In the genomic region with DNA sequence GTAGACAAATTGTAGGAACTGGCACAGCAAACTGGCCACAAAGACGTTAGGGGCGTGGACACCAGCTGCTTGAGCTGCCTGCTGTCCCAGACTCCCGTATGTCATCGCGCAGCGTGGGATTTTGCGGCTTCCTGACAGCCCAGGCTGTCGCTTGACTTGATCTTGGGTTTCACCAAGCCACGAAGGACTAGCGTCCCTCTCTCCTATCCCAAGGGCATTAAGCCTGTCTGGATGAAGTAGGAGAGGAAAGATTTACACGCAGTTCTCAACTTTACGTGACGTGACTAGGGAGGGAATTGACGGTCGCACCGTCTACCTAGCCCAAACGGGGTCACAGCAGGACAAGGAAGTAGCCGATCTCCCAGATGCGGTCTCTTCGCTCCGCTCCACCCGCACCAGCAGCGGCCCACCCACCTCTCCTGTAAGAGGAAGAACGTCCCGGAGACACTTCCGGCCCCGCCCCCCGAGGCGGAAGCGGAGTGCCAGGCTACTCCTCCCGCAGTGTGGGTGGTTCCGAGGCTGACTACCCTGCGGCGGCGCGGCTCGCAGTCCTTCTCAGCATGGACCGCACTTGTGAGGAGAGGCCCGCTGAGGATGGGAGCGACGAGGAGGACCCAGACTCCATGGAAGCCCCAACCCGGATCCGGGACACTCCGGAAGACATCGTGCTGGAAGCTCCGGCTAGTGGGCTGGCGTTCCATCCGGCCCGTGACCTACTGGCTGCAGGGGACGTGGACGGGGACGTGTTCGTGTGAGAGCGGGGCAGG, we compare ENCODE assay signal across 8 cellular contexts. TPM values are rescaled to one million over a fixed set of nuclear protein-coding genes. Genes with fewer than 3 reads are reported as not detected.
DNase-seq lines count a peak whose midpoint lies in the region; ATAC-seq and TF ChIP-seq lines count a peak whose summit lies in the region.

A gene with protein sequence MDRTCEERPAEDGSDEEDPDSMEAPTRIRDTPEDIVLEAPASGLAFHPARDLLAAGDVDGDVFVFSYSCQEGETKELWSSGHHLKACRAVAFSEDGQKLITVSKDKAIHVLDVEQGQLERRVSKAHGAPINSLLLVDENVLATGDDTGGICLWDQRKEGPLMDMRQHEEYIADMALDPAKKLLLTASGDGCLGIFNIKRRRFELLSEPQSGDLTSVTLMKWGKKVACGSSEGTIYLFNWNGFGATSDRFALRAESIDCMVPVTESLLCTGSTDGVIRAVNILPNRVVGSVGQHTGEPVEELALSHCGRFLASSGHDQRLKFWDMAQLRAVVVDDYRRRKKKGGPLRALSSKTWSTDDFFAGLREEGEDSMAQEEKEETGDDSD (plus strand): TSS at position 552 of the 767 bp plus-strand sequence. CDS start 9 bp downstream, at position 561.

- H3K4me3 ChIP-seq in astrocyte of the cerebellum (ENCODE audit: low read depth, low read length) (peak within 1 kb of the TSS; percentile 86), rectal smooth muscle tissue (ENCODE audit: low read length) (peak within 1 kb of the TSS; percentile 96), aorta (ENCODE audit: low read length in 2 of 2) (peak within 1 kb of the TSS; percentile 74 to 78)

- peak; percentile 93 for DNase-seq in NCI-H2029 (lab: John Stamatoyannopoulos, UW)
- DNase-seq in T-helper 22 cell (ENCODE audit: low read depth) = peak; percentile 97
- peak; percentile 67 for DNase-seq in astrocyte of the cerebellum (ENCODE audit: low read depth)
- DNase-seq in hepatic stellate cell (ENCODE audit: low spot score) = peak; percentile 95
- peak; percentile 98 to 99 for DNase-seq in aorta

- H3K9me3 ChIP-seq in aorta (ENCODE audit: control insufficient read depth, low read length) = no peaks in the 10 kb centered on the region

- intact Hi-C loops in aorta (cut with DNase I) = no loop called here

- peak; percentile 97 for ATAC-seq in GM18502 (IDR thresholded peaks at IDR 0.05; ENCODE audit: poor library complexity, unreplicated experiment)
- peak; percentile 95 for ATAC-seq in HG02943 (IDR thresholded peaks at IDR 0.05; ENCODE audit: low read depth, unreplicated experiment)
- peak; percentile 98 for ATAC-seq in aorta (ENCODE audit: low FRiP score)

- H3K4me1 ChIP-seq in rectal smooth muscle tissue (ENCODE audit: control insufficient read depth, insufficient read depth, low read length) = no peaks in the 10 kb centered on the region
- H3K4me1 ChIP-seq in aorta (ENCODE audit: control insufficient read depth in 1 of 2, insufficient read depth in 2 of 2, low read length in 2 of 2) = no peaks in the 10 kb centered on the region

- no peaks in the 10 kb centered on the region for H3K27me3 ChIP-seq in rectal smooth muscle tissue (ENCODE audit: control insufficient read depth, insufficient read depth, low read length)
- H3K27me3 ChIP-seq in aorta (ENCODE audit: control insufficient read depth in 1 of 2, insufficient read depth in 2 of 2, low read length in 1 of 2) = no peaks in the 10 kb centered on the region

- peak within 1 kb of the TSS; percentile 98 for H3K9ac ChIP-seq in rectal smooth muscle tissue (ENCODE audit: low read length)

- in situ Hi-C loops in astrocyte of the cerebellum (cut with HindIII; ENCODE audit: low sequenced_read_pairs) = no loop called here

- no peak for TF ChIP-seq CTCF in astrocyte of the cerebellum (IDR thresholded peaks at IDR 0.05; ENCODE audit: low read depth, low read length, missing control alignments)

- WGBS in aorta, 2 donors = 0 to 1% methylated on average over 53 to 54 of the region's 54 CpGs

- peak within 1 kb of the TSS; percentile 94 for H3K27ac ChIP-seq in rectal smooth muscle tissue (ENCODE audit: low read depth, low read length)
- H3K27ac ChIP-seq in aorta (ENCODE audit: low read depth in 1 of 2, low read length in 2 of 2) = peak within 1 kb of the TSS; percentile 10 to 91

- H3K36me3 ChIP-seq in rectal smooth muscle tissue (ENCODE audit: control insufficient read depth, insufficient read depth, low read length) = peaks cover 40% of the 10 kb centered on the region
- H3K36me3 ChIP-seq in aorta (ENCODE audit: control insufficient read depth in 1 of 2, insufficient read depth in 2 of 2, low read length in 1 of 2) = peaks cover 8 to 16% of the 10 kb centered on the region in 2 donors

RNA-seq across cellular contexts. Expression of the gene that starts here (rescaled TPM):
- 10 to 100 TPM; 18.5 to 21.3 TPM for total RNA-seq in aorta
- 10 to 100 TPM in 1 of 2 donors, 1 to 10 TPM in 1; 9.5 to 22.0 TPM for polyA plus RNA-seq in aorta

Comparison
In these comparisons a context has a peak if more than half of its experiments do, and no peak if none do; other contexts are left out.
1. Peak in every context shown above with its lines: DNase-seq, ATAC-seq, H3K4me3 ChIP-seq and H3K27ac ChIP-seq.